Comparison of ENCODE assay signal across 10 cellular contexts in the genomic region with DNA sequence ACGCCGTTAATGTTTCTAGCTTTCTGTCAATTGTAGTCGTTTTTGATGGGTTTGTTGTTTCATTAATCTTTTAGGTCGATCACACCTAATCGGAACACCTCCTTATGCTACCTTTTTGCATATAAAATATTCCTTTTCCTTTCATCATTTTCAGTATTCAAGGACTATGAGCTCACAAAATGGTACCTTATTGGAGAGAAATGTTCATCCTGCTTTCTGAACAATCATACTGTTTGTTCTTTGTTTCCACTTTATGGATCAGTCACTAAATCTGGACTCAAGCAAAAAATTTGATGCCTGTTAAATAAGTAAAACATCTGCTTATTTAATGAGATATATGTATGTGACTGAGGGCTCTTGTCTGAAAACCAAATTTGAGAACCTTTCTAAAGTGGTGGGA. TPM values are rescaled to one million over a fixed set of nuclear protein-coding genes. Genes with fewer than 3 reads are reported as not detected.
DNase-seq lines count a peak whose midpoint lies in the region; FAIRE-seq and TF ChIP-seq lines count a peak whose summit lies in the region.
"Had no signal": no experiment of that assay in that cellular context is flagged by ENCODE, and none has a peak within 500 bp of the region (broad histone marks: within the 10 kb centered on the region; RNA-seq: fewer than 3 reads in every experiment).

No MANE protein-coding gene starts in this region.

- peaks cover 2% of the 10 kb centered on the region for H3K9me3 Mint-ChIP-seq in activated naive CD8-positive, alpha-beta T cell (ENCODE audit: low read depth)
- peaks cover 0 to 4% (median 0%) of the 10 kb centered on the region in 6 donors for H3K9me3 Mint-ChIP-seq in immature natural killer cell

- peak overlapping the region; percentile 92 for H3K4me3 Mint-ChIP-seq in activated naive CD8-positive, alpha-beta T cell
- H3K4me3 Mint-ChIP-seq in immature natural killer cell = peak overlapping the region; percentile 89 to 93 (median 92)

- peaks cover 5% of the 10 kb centered on the region for H3K27me3 Mint-ChIP-seq in activated naive CD8-positive, alpha-beta T cell
- peaks cover 4 to 7% (median 7%) of the 10 kb centered on the region in 3 donors for H3K27me3 Mint-ChIP-seq in immature natural killer cell (ENCODE audit: low read depth in 3 of 3)

- DNase-seq in AG10803 (ENCODE audit: low read depth) = no peak
- no peak for DNase-seq in immature natural killer cell
- DNase-seq in GM12891 (ENCODE audit: insufficient read length, low spot score) = no peak
- DNase-seq in GM12892 (ENCODE audit: insufficient read length) = no peak
- no peak for DNase-seq in NCI-H2196 treated with DMSO at 0.1 percent for 48 hours (lab: John Stamatoyannopoulos, UW; ENCODE audit: unreplicated experiment)
- no peak for DNase-seq in NCI-H1694 (lab: John Stamatoyannopoulos, UW)
- DNase-seq: NCI-H1417 treated with DMSO at 0.1 percent for 48 hours, T1000 had no signal

- CTCF ChIA-PET in HEK293 (lab: Yijun Ruan, JAX) = interaction anchor here (0.6 to 1.1 kb wide), 3 partner anchors 448 to 1374 kb away, joined by 3 read pairs; no protein-coding TSS in a partner anchor

- H3K4me3 ChIP-seq in AG10803 (ENCODE audit: low read length) (peak overlapping the region; percentile 92), HEK293 (ENCODE audit: low read depth, low read length) (peak overlapping the region; percentile 87)

- POLR2A ChIA-PET in HEK293 (lab: Yijun Ruan, JAX) = no interaction called here

- H3K36me3 ChIP-seq in HEK293 (ENCODE audit: control insufficient read depth in 2 of 2, insufficient read depth in 1 of 2, low read length in 2 of 2) = peaks cover 0 to 46% of the 10 kb centered on the region in 2 experiments; a peak in 2 of 3 replicates

- H3K4me1 ChIP-seq in HEK293 (ENCODE audit: control insufficient read depth, insufficient read depth, low read length) = no peaks in the 10 kb centered on the region

- H3K4me1 Mint-ChIP-seq in activated naive CD8-positive, alpha-beta T cell (ENCODE audit: low read depth) = peaks cover 25% of the 10 kb centered on the region
- peaks cover 27 to 43% of the 10 kb centered on the region in 2 donors for H3K4me1 Mint-ChIP-seq in immature natural killer cell

- no peak overlapping the region for H3K27ac Mint-ChIP-seq in activated naive CD8-positive, alpha-beta T cell
- H3K27ac Mint-ChIP-seq in immature natural killer cell = peak overlapping the region in 1 of 6 donors; percentile 94

- TF ChIP-seq POLR2A in GM12891 (IDR thresholded peaks at IDR 0.05; ENCODE audit: low read depth, low read length) (no peak), GM12892 (IDR thresholded peaks at IDR 0.05; ENCODE audit: low read depth, low read length) (no peak)

- peaks cover 21% of the 10 kb centered on the region for H3K36me3 Mint-ChIP-seq in activated naive CD8-positive, alpha-beta T cell
- H3K36me3 Mint-ChIP-seq in immature natural killer cell = peaks cover 10 to 27% (median 23%) of the 10 kb centered on the region in 3 donors

- TF ChIP-seq CTCF in AG10803 (conservative IDR thresholded peaks at IDR 0.05; ENCODE audit: low read length) = no peak
- no peak for TF ChIP-seq CTCF in HEK293 (tag by site-specific recombination; IDR thresholded peaks at IDR 0.05)

- peak overlapping the region; percentile 72; the same call in 1 of the 2 replicates for H3K27ac ChIP-seq in HEK293 (ENCODE audit: extremely low read depth, low read depth, low read length)

- FAIRE-seq in GM12891 (lab: Jason Lieb, UNC) (no peak), GM12892 (lab: Jason Lieb, UNC) (no peak)

- H3K9me3 ChIP-seq in HEK293 (ENCODE audit: control insufficient read depth, insufficient read depth, low read depth, low read length) = no peaks in the 10 kb centered on the region

TF ChIP-seq in HEK293, 187 proteins besides CTCF, POLR2A, EP300 and RAD21:
- no peak for TF ChIP-seq ZNF571 (tag by site-specific recombination; IDR thresholded peaks at IDR 0.05)
- TF ChIP-seq ZNF664 (tag by site-specific recombination; IDR thresholded peaks at IDR 0.05) = peak; percentile 88

TF ChIP-seq in GM12891, 5 proteins besides CTCF, POLR2A, EP300 and RAD21:
- no peak for TF ChIP-seq POLR2AphosphoS5 (IDR thresholded peaks at IDR 0.05; ENCODE audit: low read depth, low read length)
- TF ChIP-seq PAX5 (IDR thresholded peaks at IDR 0.05; ENCODE audit: insufficient read depth, low read length, severe bottlenecking) = no peak
- TF ChIP-seq TAF1 (IDR thresholded peaks at IDR 0.05; ENCODE audit: low read depth, low read length) = no peak
- TF ChIP-seq POU2F2 (IDR thresholded peaks at IDR 0.05; ENCODE audit: low read depth, low read length) = no peak
- no peak for TF ChIP-seq SPI1 (IDR thresholded peaks at IDR 0.05; ENCODE audit: low read depth, low read length)

RNA-seq across cellular contexts. Expression of a gene that starts 1.1 kb away (rescaled TPM):
- under 1 TPM in 2 of 3 donors, not detected in 1; 0.29 to 0.56 TPM for polyA plus RNA-seq in immature natural killer cell
- polyA plus RNA-seq in GM12891 (2012; ENCODE audit: low read depth, missing spikeins) = 11.6 TPM
- polyA plus RNA-seq in GM12892 (2012; ENCODE audit: missing spikeins) = 16.6 TPM

RNA-seq across cellular contexts. Expression of a gene that starts 1.3 kb away (rescaled TPM):
- 10 to 100 TPM; 10.5 to 37.5 (median 31.1) TPM for polyA plus RNA-seq in immature natural killer cell
- 16.4 TPM for polyA plus RNA-seq in GM12891 (2012; ENCODE audit: low read depth, missing spikeins)
- polyA plus RNA-seq in GM12892 (2012; ENCODE audit: missing spikeins) = 26.3 TPM

RNA-seq across cellular contexts. Expression of a gene that starts 33.3 kb away (rescaled TPM):
- polyA plus RNA-seq in immature natural killer cell = 1 to 10 TPM; 1.8 to 3.3 (median 2.3) TPM
- 1.2 TPM for polyA plus RNA-seq in GM12891 (2012; ENCODE audit: low read depth, missing spikeins)
- polyA plus RNA-seq in GM12892 (2012; ENCODE audit: missing spikeins) = 1.1 TPM

RNA-seq across cellular contexts. Expression of a gene that starts 50.2 kb away (rescaled TPM):
- 1 to 10 TPM; 3.3 to 3.6 (median 3.6) TPM for polyA plus RNA-seq in immature natural killer cell
- polyA plus RNA-seq in GM12891 (2012; ENCODE audit: low read depth, missing spikeins) = 0.92 TPM
- polyA plus RNA-seq in GM12892 (2012; ENCODE audit: missing spikeins) = 0.36 TPM
